19 cellular contexts compared by ENCODE assay signal in the genomic region with DNA sequence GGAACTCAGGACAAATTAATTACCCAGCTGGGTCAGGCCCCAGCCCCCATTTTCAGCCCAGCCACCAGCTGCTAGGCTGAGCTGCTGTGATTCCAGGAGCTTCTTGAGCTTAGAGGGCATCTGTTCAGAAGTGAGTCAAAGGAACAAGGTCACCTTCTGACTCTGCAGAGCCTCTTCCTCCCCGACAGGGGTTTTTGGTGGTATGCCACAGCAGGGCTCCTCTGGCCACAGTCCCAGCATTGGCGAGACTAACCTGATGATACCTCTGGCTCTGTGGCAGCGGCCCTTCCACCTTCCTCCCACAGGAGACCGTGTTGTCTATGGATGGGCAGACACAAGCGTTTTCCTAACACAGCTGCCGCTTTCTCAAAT. TPM values are rescaled to one million over a fixed set of nuclear protein-coding genes. Genes with fewer than 3 reads are reported as not detected.
DNase-seq lines count a peak whose midpoint lies in the region; ATAC-seq and TF ChIP-seq lines count a peak whose summit lies in the region.
"Had no signal": no experiment of that assay in that cellular context is flagged by ENCODE, and none has a peak within 500 bp of the region (broad histone marks: within the 10 kb centered on the region; RNA-seq: fewer than 3 reads in every experiment).

No MANE protein-coding gene starts in this region.

- H3K27ac ChIP-seq in spleen, result peak overlapping the region in 1 of 8 donors; percentile 4
- H3K27ac ChIP-seq: dorsolateral prefrontal cortex, esophagus muscularis mucosa, HL-60, PC-9, uterus had no signal

- peak; percentile 25 for DNase-seq in activated T-cell treated with anti-CD3 and anti-CD28 coated beads, Interleukin-2, amount 50 U/mL, for 1 hour
- DNase-seq in activated T-cell treated with anti-CD3 and anti-CD28 coated beads for 4 hours, result no peak
- DNase-seq in activated CD8-positive, alpha-beta T cell treated with anti-CD3 and anti-CD28 coated beads for 36 hours, result peak; percentile 30
- peak; percentile 42 for DNase-seq in spleen
- no peak for DNase-seq in mucosa of gallbladder (ENCODE audit: low spot score)
- DNase-seq: activated naive CD8-positive, alpha-beta T cell treated with anti-CD3 and anti-CD28 coated beads, Interleukin-2, amount 10 ng/mL, durations not matched to agents 7 days and 5 days; NCI-H2081 treated with DMSO at 0.1 percent for 48 hours; NCI-H526; PC-9; stimulated activated CD4-positive, alpha-beta T cell treated with anti-CD3 and anti-CD28 coated beads, Interleukin-15, amount 100 ng/mL, for 24 hours; uterus had no signal

- H3K9me3 ChIP-seq in spleen, result no peaks in the 10 kb centered on the region
- H3K9me3 ChIP-seq: esophagus muscularis mucosa, uterus had no signal

- H3K36me3 ChIP-seq in spleen, result peaks cover 0 to 11% (median under 1%) of the 10 kb centered on the region in 6 donors
- H3K36me3 ChIP-seq: esophagus muscularis mucosa, uterus had no signal

- peaks cover 0 to 2% (median 0%) of the 10 kb centered on the region in 7 donors for H3K27me3 ChIP-seq in spleen (replicated peaks in 1 of 7)
- H3K27me3 ChIP-seq: uterus had no signal

- POLR2A ChIA-PET in activated CD8-positive, alpha-beta T cell treated with anti-CD3 and anti-CD28 coated beads for 36 hours (lab: Charles Lee), result interaction anchor here (0.7 kb wide), 1 partner anchor 42 kb away, joined by 3 read pairs; no protein-coding TSS in a partner anchor

- no peak overlapping the region for H3K4me3 ChIP-seq in spleen
- H3K4me3 ChIP-seq: dorsolateral prefrontal cortex, esophagus muscularis mucosa, PC-9, uterus had no signal

- H3K27me3 Mint-ChIP-seq in activated CD8-positive, alpha-beta T cell treated with anti-CD3 and anti-CD28 coated beads for 36 hours, result no peaks in the 10 kb centered on the region
- H3K27me3 Mint-ChIP-seq: activated naive CD8-positive, alpha-beta T cell treated with anti-CD3 and anti-CD28 coated beads, Interleukin-2, amount 10 ng/mL, durations not matched to agents 7 days and 5 days had no signal

- H3K9me3 Mint-ChIP-seq in activated CD8-positive, alpha-beta T cell treated with anti-CD3 and anti-CD28 coated beads for 36 hours, result no peaks in the 10 kb centered on the region
- H3K9me3 Mint-ChIP-seq: activated naive CD8-positive, alpha-beta T cell treated with anti-CD3 and anti-CD28 coated beads, Interleukin-2, amount 10 ng/mL, durations not matched to agents 7 days and 5 days had no signal

- H3K27ac Mint-ChIP-seq in activated CD8-positive, alpha-beta T cell treated with anti-CD3 and anti-CD28 coated beads for 36 hours, result no peak overlapping the region
- H3K27ac Mint-ChIP-seq: activated naive CD8-positive, alpha-beta T cell treated with anti-CD3 and anti-CD28 coated beads, Interleukin-2, amount 10 ng/mL, durations not matched to agents 7 days and 5 days had no signal

- H3K4me1 ChIP-seq in spleen, result peaks cover 0 to 6% (median under 1%) of the 10 kb centered on the region in 6 donors

- TF ChIP-seq POLR2A in spleen (IDR thresholded peaks at IDR 0.05), result no peak

- H3K4me1 Mint-ChIP-seq in activated CD8-positive, alpha-beta T cell treated with anti-CD3 and anti-CD28 coated beads for 36 hours (ENCODE audit: low read depth), result no peaks in the 10 kb centered on the region

- ATAC-seq in GM21786 (IDR thresholded peaks at IDR 0.05; ENCODE audit: unreplicated experiment) (peak; percentile 39), HG02884 (IDR thresholded peaks at IDR 0.05; ENCODE audit: unreplicated experiment) (no peak), HG03095 (IDR thresholded peaks at IDR 0.05; ENCODE audit: unreplicated experiment) (no peak)
- ATAC-seq in activated CD8-positive, alpha-beta T cell treated with anti-CD3 and anti-CD28 coated beads for 36 hours, result peak; percentile 62

- WGBS in spleen, 5 donors, result 79 to 89% (median 80%) methylated on average over 5 to 6 of the region's 6 CpGs

- H3K4me3 Mint-ChIP-seq in activated CD8-positive, alpha-beta T cell treated with anti-CD3 and anti-CD28 coated beads for 36 hours, result no peak overlapping the region
- H3K4me3 Mint-ChIP-seq: activated naive CD8-positive, alpha-beta T cell treated with anti-CD3 and anti-CD28 coated beads, Interleukin-2, amount 10 ng/mL, durations not matched to agents 7 days and 5 days had no signal

- intact Hi-C loops in activated CD8-positive, alpha-beta T cell treated with anti-CD3 and anti-CD28 coated beads for 36 hours (cut with micrococcal nuclease), result no loop called here
- intact Hi-C loops in spleen (cut with DNase I; ENCODE audit: low total_unique reads), result no loop called here

- no peak for TF ChIP-seq CTCF in activated CD8-positive, alpha-beta T cell treated with anti-CD3 and anti-CD28 coated beads for 36 hours (IDR thresholded peaks at IDR 0.05)
- no peak for TF ChIP-seq CTCF in spleen (IDR thresholded peaks at IDR 0.05 in 8 of 11, conservative IDR thresholded peaks at IDR 0.05 in 3 of 11)

- CTCF ChIA-PET in activated CD8-positive, alpha-beta T cell treated with anti-CD3 and anti-CD28 coated beads for 36 hours (lab: Charles Lee), result interaction anchor here (1.2 to 6.9 kb wide), 4 partner anchors 13 to 415 kb away, joined by 3 to 43 read pairs (median 15); no protein-coding TSS in a partner anchor

- peaks cover 5% of the 10 kb centered on the region for H3K36me3 Mint-ChIP-seq in activated CD8-positive, alpha-beta T cell treated with anti-CD3 and anti-CD28 coated beads for 36 hours (ENCODE audit: low read depth)
- H3K36me3 Mint-ChIP-seq: activated naive CD8-positive, alpha-beta T cell treated with anti-CD3 and anti-CD28 coated beads, Interleukin-2, amount 10 ng/mL, durations not matched to agents 7 days and 5 days had no signal

RNA-seq across cellular contexts. Expression of a gene that starts 39.7 kb away (rescaled TPM):
- total RNA-seq in activated CD8-positive, alpha-beta T cell treated with anti-CD3 and anti-CD28 coated beads for 36 hours, result 10 to 100 TPM; 37.7 to 39.0 TPM
- total RNA-seq in spleen (10 to 100 TPM; 20.1 to 38.4 (median 27.3) TPM), mucosa of gallbladder (1.6 TPM)
- polyA plus RNA-seq in spleen, result 10 to 100 TPM; 15.2 to 24.4 (median 18.3) TPM
- total RNA-seq: lung microvascular endothelial cell, PC-9 had no signal

RNA-seq across cellular contexts. Expression of a gene that starts 45.0 kb away (rescaled TPM):
- total RNA-seq in activated CD8-positive, alpha-beta T cell treated with anti-CD3 and anti-CD28 coated beads for 36 hours, result 1 to 10 TPM; 3.7 to 4.7 TPM
- total RNA-seq in spleen, result 10 to 100 TPM in 2 of 7 donors, 1 to 10 TPM in 5; 4.7 to 19.7 (median 7.0) TPM
- polyA plus RNA-seq in spleen, result under 1 TPM in 1 of 3 donors, not detected in 2; 0.16 TPM
- 1.3 TPM for total RNA-seq in mucosa of gallbladder
- polyA plus RNA-seq: neural cell had no signal

Comparison
In these comparisons a context has a peak if more than half of its experiments do, and no peak if none do; other contexts are left out.
1. DNase-seq: peak in activated T-cell treated with anti-CD3 and anti-CD28 coated beads, Interleukin-2, amount 50 U/mL, for 1 hour (single experiment), activated CD8-positive, alpha-beta T cell treated with anti-CD3 and anti-CD28 coated beads for 36 hours (single experiment) and spleen (single experiment); none in activated T-cell treated with anti-CD3 and anti-CD28 coated beads for 4 hours (single experiment) and mucosa of gallbladder (single experiment).
2. ATAC-seq: peak in GM21786 (single experiment) and activated CD8-positive, alpha-beta T cell treated with anti-CD3 and anti-CD28 coated beads for 36 hours (single experiment); none in HG02884 (single experiment) and HG03095 (single experiment).